In the genomic region with DNA sequence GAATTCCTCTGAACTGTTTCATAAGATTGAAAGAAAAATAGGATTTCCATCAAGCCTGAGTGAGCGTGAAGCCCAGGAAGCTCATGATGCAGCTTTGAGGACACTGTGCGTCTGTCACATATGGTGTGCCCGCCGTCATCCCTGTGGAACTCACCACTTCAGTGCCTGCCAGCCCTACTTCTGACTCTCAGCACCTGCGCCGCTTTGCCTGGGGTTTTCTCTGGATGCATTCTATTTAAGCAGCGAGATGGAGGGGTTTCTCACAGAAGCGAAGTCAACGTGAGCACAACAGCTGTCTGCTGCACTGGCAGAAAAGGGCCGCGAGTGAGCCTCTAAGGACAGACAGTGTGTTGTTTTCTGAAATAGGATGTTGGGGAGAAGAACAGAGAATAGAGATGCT, we compare ENCODE assay signal across 26 cellular contexts. TPM values are rescaled to one million over a fixed set of nuclear protein-coding genes. Genes with fewer than 3 reads are reported as not detected.
"Had no signal": no experiment of that assay in that cellular context is flagged by ENCODE, and none has a peak within 500 bp of the region (broad histone marks: within the 10 kb centered on the region; RNA-seq: fewer than 3 reads in every experiment).

No MANE protein-coding gene starts in this region.

- H3K27ac Mint-ChIP-seq: activated CD4-positive, alpha-beta memory T cell treated with anti-CD3 and anti-CD28 coated beads for 36 hours; activated CD4-positive, alpha-beta T cell treated with anti-CD3 and anti-CD28 coated beads, Interleukin-2, amount 10 ng/mL, durations not matched to agents 24 days and 14 days; activated naive CD4-positive, alpha-beta T cell treated with anti-CD3 and anti-CD28 coated beads, Interleukin-2, amount 50 U/mL, for 24 hours; activated naive CD8-positive, alpha-beta T cell treated with anti-CD3 and anti-CD28 coated beads, Interleukin-2, amount 50 U/mL, for 24 hours; activated T-helper 2 cell treated with anti-CD3 and anti-CD28 coated beads, Interferon-gamma antibody, Interleukin-2, Interleukin-4, amounts not matched to agents 10 μg/mL and 5 μg/mL and 100 μg/mL, durations not matched to agents 14 hours and 24 hours and 36 hours; effector memory CD8-positive, alpha-beta T cell; mesothelial cell of epicardium; naive thymus-derived CD4-positive, alpha-beta T cell; stimulated activated memory B cell treated with anti-CD40 and anti-IgM and Interleukin-4, amounts not matched to agents 10 μg/mL and 1 μg/mL and 100 μg/mL, for 72 hours; stimulated activated naive CD8-positive, alpha-beta T cell treated with anti-CD3 and anti-CD28 coated beads, Interleukin-15, amount 100 ng/mL, for 72 hours had no signal

- H3K36me3 Mint-ChIP-seq: activated CD4-positive, alpha-beta memory T cell treated with anti-CD3 and anti-CD28 coated beads for 36 hours; activated naive CD4-positive, alpha-beta T cell treated with anti-CD3 and anti-CD28 coated beads, Interleukin-2, amount 50 U/mL, for 24 hours; mesothelial cell of epicardium; naive thymus-derived CD4-positive, alpha-beta T cell; stimulated activated memory B cell treated with anti-CD40 and anti-IgM and Interleukin-4, amounts not matched to agents 10 μg/mL and 1 μg/mL and 100 μg/mL, for 72 hours had no signal

- H3K27me3 Mint-ChIP-seq: activated CD4-positive, alpha-beta memory T cell treated with anti-CD3 and anti-CD28 coated beads for 36 hours; activated CD4-positive, alpha-beta T cell treated with anti-CD3 and anti-CD28 coated beads, Interleukin-2, amount 10 ng/mL, durations not matched to agents 24 days and 14 days; activated naive CD4-positive, alpha-beta T cell treated with anti-CD3 and anti-CD28 coated beads, Interleukin-2, amount 50 U/mL, for 24 hours; activated naive CD8-positive, alpha-beta T cell treated with anti-CD3 and anti-CD28 coated beads, Interleukin-2, amount 50 U/mL, for 24 hours; effector memory CD8-positive, alpha-beta T cell; stimulated activated naive CD8-positive, alpha-beta T cell treated with anti-CD3 and anti-CD28 coated beads, Interleukin-15, amount 100 ng/mL, for 72 hours had no signal

- H3K9me3 Mint-ChIP-seq: activated CD4-positive, alpha-beta memory T cell treated with anti-CD3 and anti-CD28 coated beads for 36 hours; activated CD4-positive, alpha-beta T cell treated with anti-CD3 and anti-CD28 coated beads, Interleukin-2, amount 10 ng/mL, durations not matched to agents 24 days and 14 days; activated naive CD4-positive, alpha-beta T cell treated with anti-CD3 and anti-CD28 coated beads, Interleukin-2, amount 50 U/mL, for 24 hours; activated naive CD8-positive, alpha-beta T cell treated with anti-CD3 and anti-CD28 coated beads, Interleukin-2, amount 50 U/mL, for 24 hours; activated T-helper 2 cell treated with anti-CD3 and anti-CD28 coated beads, Interferon-gamma antibody, Interleukin-2, Interleukin-4, amounts not matched to agents 10 μg/mL and 5 μg/mL and 100 μg/mL, durations not matched to agents 14 hours and 24 hours and 36 hours; effector memory CD8-positive, alpha-beta T cell; mesothelial cell of epicardium; naive thymus-derived CD4-positive, alpha-beta T cell; stimulated activated memory B cell treated with anti-CD40 and anti-IgM and Interleukin-4, amounts not matched to agents 10 μg/mL and 1 μg/mL and 100 μg/mL, for 72 hours; stimulated activated naive CD8-positive, alpha-beta T cell treated with anti-CD3 and anti-CD28 coated beads, Interleukin-15, amount 100 ng/mL, for 72 hours had no signal

- ATAC-seq: activated naive CD8-positive, alpha-beta T cell treated with anti-CD3 and anti-CD28 coated beads, Interleukin-2, amount 50 U/mL, for 24 hours; effector memory CD8-positive, alpha-beta T cell; gastrocnemius medialis; left cardiac atrium; naive thymus-derived CD4-positive, alpha-beta T cell; psoas muscle; stimulated activated memory B cell treated with anti-CD40 and anti-IgM and Interleukin-4, amounts not matched to agents 10 μg/mL and 1 μg/mL and 100 μg/mL, for 72 hours; stimulated activated naive CD8-positive, alpha-beta T cell treated with anti-CD3 and anti-CD28 coated beads, Interleukin-15, amount 100 ng/mL, for 72 hours had no signal

- H3K4me3 Mint-ChIP-seq: activated CD4-positive, alpha-beta memory T cell treated with anti-CD3 and anti-CD28 coated beads for 36 hours; activated CD4-positive, alpha-beta T cell treated with anti-CD3 and anti-CD28 coated beads, Interleukin-2, amount 10 ng/mL, durations not matched to agents 24 days and 14 days; activated naive CD4-positive, alpha-beta T cell treated with anti-CD3 and anti-CD28 coated beads, Interleukin-2, amount 50 U/mL, for 24 hours; activated naive CD8-positive, alpha-beta T cell treated with anti-CD3 and anti-CD28 coated beads, Interleukin-2, amount 50 U/mL, for 24 hours; effector memory CD8-positive, alpha-beta T cell; mesothelial cell of epicardium; naive thymus-derived CD4-positive, alpha-beta T cell; stimulated activated memory B cell treated with anti-CD40 and anti-IgM and Interleukin-4, amounts not matched to agents 10 μg/mL and 1 μg/mL and 100 μg/mL, for 72 hours; stimulated activated naive CD8-positive, alpha-beta T cell treated with anti-CD3 and anti-CD28 coated beads, Interleukin-15, amount 100 ng/mL, for 72 hours had no signal

- DNase-seq: activated CD4-positive, alpha-beta memory T cell treated with anti-CD3 and anti-CD28 coated beads for 36 hours; activated CD4-positive, alpha-beta T cell treated with anti-CD3 and anti-CD28 coated beads, Interleukin-2, amount 10 ng/mL, durations not matched to agents 24 days and 14 days; activated CD4-positive, CD25-positive, alpha-beta regulatory T cell treated with anti-CD3 and anti-CD28 coated beads, Interleukin-2, amount 50 U/mL, for 72 hours; activated naive CD8-positive, alpha-beta T cell treated with anti-CD3 and anti-CD28 coated beads, Interleukin-2, amount 50 U/mL, for 24 hours; activated T-cell treated with anti-CD3 and anti-CD28 coated beads, Interleukin-2, amount 50 U/mL, for 48 hours; cerebellar nuclear complex; effector memory CD8-positive, alpha-beta T cell; erythroblast; gastrocnemius medialis; islet precursor cell; left cardiac atrium; mammary epithelial cell; naive thymus-derived CD4-positive, alpha-beta T cell; psoas muscle; sigmoid colon; small intestine; stimulated activated CD4-positive, alpha-beta T cell treated with anti-CD3 and anti-CD28 coated beads, Interleukin-4, amount 100 ng/mL, for 4 hours; stimulated activated CD8-positive, alpha-beta memory T cell treated with anti-CD3 and anti-CD28 coated beads, Interleukin-4, amount 100 ng/mL, for 48 hours; stimulated activated naive CD8-positive, alpha-beta T cell treated with anti-CD3 and anti-CD28 coated beads, Interleukin-15, amount 100 ng/mL, for 72 hours; T-helper 2 cell had no signal

RNA-seq across cellular contexts. Expression of gene OTOP1, which starts 27.4 kb away (rescaled TPM):
- polyA plus RNA-seq: hepatocyte; liver; naive thymus-derived CD4-positive, alpha-beta T cell; psoas muscle; sigmoid colon; small intestine had no signal
